In the genomic region with DNA sequence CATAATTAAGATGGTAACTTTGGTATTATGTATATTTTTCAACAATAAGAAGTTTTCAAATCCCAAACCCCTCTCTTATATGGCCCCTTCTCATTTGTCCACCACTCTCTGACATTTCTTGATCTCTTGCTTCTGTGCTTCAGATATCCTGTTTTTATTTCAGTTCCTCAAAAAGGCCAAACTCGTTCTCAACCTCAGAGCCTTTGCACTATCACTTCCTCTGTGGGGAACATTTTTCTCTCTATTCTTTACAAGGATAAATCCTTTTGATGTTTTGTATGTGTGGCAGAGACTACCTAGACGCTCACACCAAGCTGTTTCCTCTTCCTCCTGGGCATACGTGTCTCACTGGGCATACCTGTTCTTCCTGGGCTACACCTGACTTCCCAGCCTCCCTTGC, we compare ENCODE assay signal across 12 cellular contexts.
"Had no signal": no experiment of that assay in that cellular context is flagged by ENCODE, and none has a peak within 500 bp of the region (broad histone marks: within the 10 kb centered on the region; RNA-seq: fewer than 3 reads in every experiment).

No MANE protein-coding gene starts in this region.

- H3K27me3 ChIP-seq: dorsolateral prefrontal cortex, foreskin keratinocyte, sigmoid colon, upper lobe of right lung had no signal

- H3K4me3 ChIP-seq: breast epithelium, dorsolateral prefrontal cortex, psoas muscle, sigmoid colon, upper lobe of right lung had no signal

- ATAC-seq: natural killer cell treated with Interleukin-12 subunit alpha and Interleukin-12 subunit beta and Interleukin-15 and Interleukin-18, amount 100 ng/mL, for 72 hours; psoas muscle; upper lobe of right lung had no signal

- H3K27ac ChIP-seq: breast epithelium, foreskin keratinocyte, psoas muscle, sigmoid colon, upper lobe of right lung had no signal

- H3K9me3 ChIP-seq: breast epithelium, psoas muscle, sigmoid colon, upper lobe of right lung had no signal

- DNase-seq: activated CD4-positive, alpha-beta T cell treated with anti-CD3 and anti-CD28 coated beads, Interleukin-2, amount 50 U/mL, for 1 hour; activated T-cell treated with anti-CD3 and anti-CD28 coated beads for 4 hours; dorsolateral prefrontal cortex; head of caudate nucleus; nucleus accumbens; psoas muscle; sigmoid colon; stimulated activated CD4-positive, alpha-beta T cell treated with anti-CD3 and anti-CD28 coated beads, Interleukin-2, amount 100 ng/mL, for 48 hours; upper lobe of right lung had no signal

- H3K36me3 ChIP-seq: breast epithelium, sigmoid colon, upper lobe of right lung had no signal

- H3K4me1 ChIP-seq: breast epithelium, psoas muscle, upper lobe of right lung had no signal
